Comparison of ENCODE assay signal across 7 cellular contexts in the genomic region with DNA sequence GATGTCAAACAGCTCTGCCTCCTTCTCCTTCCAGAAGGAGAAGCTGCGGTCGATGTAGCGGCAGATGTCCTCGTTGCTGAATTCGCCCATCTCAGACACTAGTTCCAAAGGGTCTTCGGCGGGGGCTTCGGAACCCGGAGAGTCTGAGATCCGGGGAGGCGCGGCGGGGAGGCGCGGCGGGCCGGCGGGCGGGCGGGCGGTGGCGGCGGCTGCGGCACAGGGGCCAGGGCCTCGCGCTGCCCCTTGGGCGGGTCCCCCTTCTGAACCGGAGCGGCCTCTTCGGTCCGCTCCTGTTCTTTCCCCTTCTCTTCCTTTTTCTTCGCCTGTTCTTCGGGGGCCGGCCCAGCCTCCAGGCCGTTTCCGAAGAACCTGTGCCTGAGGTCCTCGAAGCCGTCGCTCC. TPM values are rescaled to one million over a fixed set of nuclear protein-coding genes. Genes with fewer than 3 reads are reported as not detected.
"Had no signal": no experiment of that assay in that cellular context is flagged by ENCODE, and none has a peak within 500 bp of the region (broad histone marks: within the 10 kb centered on the region; RNA-seq: fewer than 3 reads in every experiment).

No MANE protein-coding gene starts in this region.

RNA-seq across cellular contexts. Expression of a gene that starts 25.5 kb away (rescaled TPM):
- total RNA-seq: fibroblast of villous mesenchyme had no signal
- polyA plus RNA-seq: esophagus, fibroblast of lung, foreskin keratinocyte, heart left ventricle, heart right ventricle, hepatocyte had no signal

RNA-seq across cellular contexts. Expression of a gene that starts 48.0 kb away (rescaled TPM):
- total RNA-seq: fibroblast of villous mesenchyme had no signal
- polyA plus RNA-seq: esophagus, fibroblast of lung, foreskin keratinocyte, heart left ventricle, heart right ventricle, hepatocyte had no signal
